26 cellular contexts compared by ENCODE assay signal in genomic region chr17:8029121-8029520, GRCh38. TPM values are rescaled to one million over a fixed set of nuclear protein-coding genes. Genes with fewer than 3 reads are reported as not detected.
DNase-seq lines count a peak whose midpoint lies in the region; ATAC-seq and TF ChIP-seq lines count a peak whose summit lies in the region.
"Had no signal": no experiment of that assay in that cellular context is flagged by ENCODE, and none has a peak within 500 bp of the region (broad histone marks: within the 10 kb centered on the region; RNA-seq: fewer than 3 reads in every experiment).

No MANE protein-coding gene starts in this region.

- no TSS peak for BruUV-seq in PC-3 (replicated peaks; lab: Mats Ljungman, UMichigan)

- H2AFZ ChIP-seq in PC-3 (ENCODE audit: low read length) = 0 out of 2 replicates have a peak overlapping the region, but pooled peaks have one; percentile 7

- intact Hi-C loops in PC-3 (cut with micrococcal nuclease) = no loop called here
- intact Hi-C loops in naive thymus-derived CD4-positive, alpha-beta T cell (cut with micrococcal nuclease) = no loop called here
- intact Hi-C loops in sciatic nerve (cut with DNase I) = no loop called here
- intact Hi-C loops in Right ventricle myocardium inferior (cut with DNase I) = no loop called here

- ATAC-seq in PC-3 = peak; percentile 64
- peak; percentile 34 for ATAC-seq in naive thymus-derived CD4-positive, alpha-beta T cell
- no peak for ATAC-seq in stimulated activated naive CD8-positive, alpha-beta T cell treated with anti-CD3 and anti-CD28 coated beads, Interleukin-15, Interleukin-2, amounts not matched to agents 100 U/mL and 50 U/mL, for 24 hours
- ATAC-seq in sciatic nerve = no peak
- no peak for ATAC-seq in activated naive CD8-positive, alpha-beta T cell treated with anti-CD3 and anti-CD28 coated beads, Interleukin-2, amount 50 U/mL, for 24 hours
- no peak for ATAC-seq in Right ventricle myocardium inferior
- ATAC-seq: activated CD4-positive, CD25-positive, alpha-beta regulatory T cell treated with anti-CD3 and anti-CD28 coated beads, Interleukin-2, amount 50 U/mL, for 24 hours; GM12878 had no signal

- TF ChIP-seq CTCF in PC-3 (conservative IDR thresholded peaks at IDR 0.05; ENCODE audit: low read depth, low read length) = no peak

- no peaks in the 10 kb centered on the region for H3K9me3 ChIP-seq in PC-3 (ENCODE audit: low read length)
- no peaks in the 10 kb centered on the region for H3K9me3 ChIP-seq in naive thymus-derived CD4-positive, alpha-beta T cell (ENCODE audit: control insufficient read depth in 2 of 3, low read length in 3 of 3)
- H3K9me3 ChIP-seq: left ventricle myocardium inferior had no signal

- H3K36me3 ChIP-seq in PC-3 (ENCODE audit: low read depth, low read length) = no peaks in the 10 kb centered on the region
- no peaks in the 10 kb centered on the region for H3K36me3 ChIP-seq in naive thymus-derived CD4-positive, alpha-beta T cell (ENCODE audit: control insufficient read depth in 2 of 3, insufficient read depth in 3 of 3, low read length in 3 of 3)
- H3K36me3 ChIP-seq: left ventricle myocardium inferior, tibial nerve had no signal

- H3K4me2 ChIP-seq in PC-3 (ENCODE audit: low read length) = 0 out of 2 replicates have a peak overlapping the region, but pooled peaks have one; percentile 13

- H3K27ac ChIP-seq in PC-3 (ENCODE audit: low read length) = peak overlapping the region; percentile 40
- peak overlapping the region; percentile 51 for H3K27ac ChIP-seq in epithelial cell of prostate
- no peak overlapping the region for H3K27ac ChIP-seq in naive thymus-derived CD4-positive, alpha-beta T cell (ENCODE audit: low read depth, low read length)
- H3K27ac ChIP-seq: left ventricle myocardium inferior, SK-N-MC, tibial nerve had no signal

- H3K27ac Mint-ChIP-seq in naive thymus-derived CD4-positive, alpha-beta T cell = no peak overlapping the region
- no peak overlapping the region for H3K27ac Mint-ChIP-seq in activated naive CD8-positive, alpha-beta T cell treated with anti-CD3 and anti-CD28 coated beads, Interleukin-2, amount 50 U/mL, for 24 hours
- H3K27ac Mint-ChIP-seq: activated naive CD4-positive, alpha-beta T cell treated with anti-CD3 and anti-CD28 coated beads, Interleukin-2, amount 50 U/mL, for 24 hours; brain; IgD-negative memory B cell had no signal

- H3K27me3 ChIP-seq in PC-3 (ENCODE audit: low read length) = no peaks in the 10 kb centered on the region
- no peaks in the 10 kb centered on the region for H3K27me3 ChIP-seq in naive thymus-derived CD4-positive, alpha-beta T cell (ENCODE audit: control insufficient read depth in 2 of 2, insufficient read depth in 2 of 2, low read length in 2 of 2)

- peaks cover 0 to 2% (median 0%) of the 10 kb centered on the region in 11 donors for H3K9me3 Mint-ChIP-seq in naive thymus-derived CD4-positive, alpha-beta T cell
- no peaks in the 10 kb centered on the region for H3K9me3 Mint-ChIP-seq in activated naive CD8-positive, alpha-beta T cell treated with anti-CD3 and anti-CD28 coated beads, Interleukin-2, amount 50 U/mL, for 24 hours
- H3K9me3 Mint-ChIP-seq: activated naive CD4-positive, alpha-beta T cell treated with anti-CD3 and anti-CD28 coated beads, Interleukin-2, amount 50 U/mL, for 24 hours had no signal

- no peak overlapping the region for H3K4me3 Mint-ChIP-seq in naive thymus-derived CD4-positive, alpha-beta T cell
- no peak overlapping the region for H3K4me3 Mint-ChIP-seq in activated naive CD8-positive, alpha-beta T cell treated with anti-CD3 and anti-CD28 coated beads, Interleukin-2, amount 50 U/mL, for 24 hours
- H3K4me3 Mint-ChIP-seq: activated naive CD4-positive, alpha-beta T cell treated with anti-CD3 and anti-CD28 coated beads, Interleukin-2, amount 50 U/mL, for 24 hours; brain had no signal

- CTCF ChIA-PET in PC-3 (lab: Charles Lee) = no interaction called here
- CTCF ChIA-PET in naive thymus-derived CD4-positive, alpha-beta T cell (lab: Charles Lee) = interaction anchor here (0.6 kb wide), 1 partner anchor 203 kb away, joined by 3 read pairs; no protein-coding TSS in a partner anchor

- no peaks in the 10 kb centered on the region for H3F3A ChIP-seq in PC-3 (ENCODE audit: low read length, unreplicated experiment)

- peaks cover 26% of the 10 kb centered on the region for H3K4me1 ChIP-seq in PC-3 (ENCODE audit: insufficient read depth, low read length)
- no peaks in the 10 kb centered on the region for H3K4me1 ChIP-seq in naive thymus-derived CD4-positive, alpha-beta T cell (ENCODE audit: control insufficient read depth in 2 of 2, insufficient read depth in 2 of 2, low read length in 2 of 2)
- H3K4me1 ChIP-seq: left ventricle myocardium inferior, tibial nerve had no signal

- DNase-seq in EL (peak; percentile 84), PC-3 (peak; percentile 78), epithelial cell of prostate (ENCODE audit: low read depth, low spot score) (peak; percentile 44), sciatic nerve (ENCODE audit: low spot score) (no peak), Right ventricle myocardium inferior (ENCODE audit: missing footprints) (no peak)
- no peak for DNase-seq in naive thymus-derived CD4-positive, alpha-beta T cell
- no peak for DNase-seq in stimulated activated naive CD8-positive, alpha-beta T cell treated with anti-CD3 and anti-CD28 coated beads, Interleukin-15, Interleukin-2, amounts not matched to agents 100 U/mL and 50 U/mL, for 24 hours
- DNase-seq in activated naive CD8-positive, alpha-beta T cell treated with anti-CD3 and anti-CD28 coated beads, Interleukin-2, amount 50 U/mL, for 24 hours = no peak
- DNase-seq: activated T-cell treated with anti-CD3 and anti-CD28 coated beads, Interleukin-2, amount 50 U/mL, for 48 hours; Calu3; cortex of kidney; HCEC 1CT; left ventricle myocardium inferior; NCI-H1694 treated with DMSO at 0.1 percent for 48 hours; NCI-H774; nucleus accumbens; retina; stimulated activated naive CD4-positive, alpha-beta T cell; T-helper 9 cell had no signal

- peaks cover 0 to 9% (median 0%) of the 10 kb centered on the region in 7 donors for H3K4me1 Mint-ChIP-seq in naive thymus-derived CD4-positive, alpha-beta T cell
- H3K4me1 Mint-ChIP-seq in activated naive CD8-positive, alpha-beta T cell treated with anti-CD3 and anti-CD28 coated beads, Interleukin-2, amount 50 U/mL, for 24 hours = no peaks in the 10 kb centered on the region
- H3K4me1 Mint-ChIP-seq: activated naive CD4-positive, alpha-beta T cell treated with anti-CD3 and anti-CD28 coated beads, Interleukin-2, amount 50 U/mL, for 24 hours; brain had no signal

- H3K36me3 Mint-ChIP-seq in naive thymus-derived CD4-positive, alpha-beta T cell = peaks cover 0 to 4% (median 0%) of the 10 kb centered on the region in 5 donors
- H3K36me3 Mint-ChIP-seq in activated naive CD8-positive, alpha-beta T cell treated with anti-CD3 and anti-CD28 coated beads, Interleukin-2, amount 50 U/mL, for 24 hours (ENCODE audit: low read depth) = no peaks in the 10 kb centered on the region
- H3K36me3 Mint-ChIP-seq: activated naive CD4-positive, alpha-beta T cell treated with anti-CD3 and anti-CD28 coated beads, Interleukin-2, amount 50 U/mL, for 24 hours; brain; IgD-negative memory B cell had no signal

- peaks cover 29 to 58% (median 42%) of the 10 kb centered on the region in 5 donors for H3K27me3 Mint-ChIP-seq in naive thymus-derived CD4-positive, alpha-beta T cell
- peaks cover 40% of the 10 kb centered on the region for H3K27me3 Mint-ChIP-seq in activated naive CD8-positive, alpha-beta T cell treated with anti-CD3 and anti-CD28 coated beads, Interleukin-2, amount 50 U/mL, for 24 hours

- no peaks in the 10 kb centered on the region for H3K9me2 ChIP-seq in PC-3 (replicated peaks; ENCODE audit: low read length)

- H3K4me3 ChIP-seq in PC-3 (ENCODE audit: low read length) = no peak overlapping the region
- H3K4me3 ChIP-seq in naive thymus-derived CD4-positive, alpha-beta T cell (ENCODE audit: low read length) = no peak overlapping the region
- H3K4me3 ChIP-seq: GM12878, left ventricle myocardium inferior, SK-N-MC, tibial nerve had no signal

- no peaks in the 10 kb centered on the region for H3K79me2 ChIP-seq in PC-3 (ENCODE audit: low read length)

- no peaks in the 10 kb centered on the region for H4K20me1 ChIP-seq in PC-3 (ENCODE audit: low read length)

- POLR2A ChIA-PET in PC-3 (lab: Charles Lee; ENCODE audit: unreplicated experiment) = no interaction called here
- POLR2A ChIA-PET in naive thymus-derived CD4-positive, alpha-beta T cell (lab: Charles Lee) = no interaction called here

- H3K9ac ChIP-seq in PC-3 (ENCODE audit: low read length) = no peak overlapping the region

RNA-seq across cellular contexts. Expression of gene ALOX15B, which starts 9.7 kb away (rescaled TPM):
- total RNA-seq in PC-3 (2014; rRNA removed) = not detected in 2 replicates
- total RNA-seq in naive thymus-derived CD4-positive, alpha-beta T cell = under 1 TPM in 1 of 5 experiments, not detected in 4; 0.61 TPM
- polyA plus RNA-seq in naive thymus-derived CD4-positive, alpha-beta T cell = not detected
- total RNA-seq in sciatic nerve = not detected
- total RNA-seq in Right ventricle myocardium inferior = 0.16 TPM
- total RNA-seq: Calu3, GM12878, left ventricle myocardium inferior had no signal
- polyA plus RNA-seq: IgD-negative memory B cell had no signal

RNA-seq across cellular contexts. Expression of gene GUCY2D, which starts 26.7 kb away (rescaled TPM):
- total RNA-seq in PC-3 (2014; rRNA removed) = 0.12 TPM in 1 of 2 replicates, not detected in the other
- total RNA-seq in naive thymus-derived CD4-positive, alpha-beta T cell = under 1 TPM in 3 of 5 experiments, not detected in 2; 0.07 to 0.32 (median 0.20) TPM
- under 1 TPM in 1 of 2 donors, not detected in 1; 0.98 TPM for polyA plus RNA-seq in naive thymus-derived CD4-positive, alpha-beta T cell
- not detected for total RNA-seq in sciatic nerve
- 0.35 TPM for total RNA-seq in Right ventricle myocardium inferior
- total RNA-seq: Calu3, GM12878, left ventricle myocardium inferior had no signal
- polyA plus RNA-seq: GM12878 had no signal

RNA-seq across cellular contexts. Expression of gene ALOX12B, which starts 58.4 kb away (rescaled TPM):
- total RNA-seq in PC-3 (2014; rRNA removed) (0.55 and 1.2 TPM in 2 replicates), sciatic nerve (not detected), Right ventricle myocardium inferior (not detected)
- total RNA-seq in naive thymus-derived CD4-positive, alpha-beta T cell = 1 to 10 TPM in 2 of 5 experiments, under 1 TPM in 3; 0.44 to 1.1 (median 0.94) TPM
- 1 to 10 TPM in 1 of 2 donors, under 1 TPM in 1; 0.78 to 1.0 TPM for polyA plus RNA-seq in naive thymus-derived CD4-positive, alpha-beta T cell
- total RNA-seq: Calu3, left ventricle myocardium inferior, tibial nerve had no signal

Comparison
In these comparisons a context has a peak if more than half of its experiments do, and no peak if none do; other contexts are left out.
1. DNase-seq: peak in EL (single experiment), PC-3 (single experiment) and epithelial cell of prostate (single experiment); none in naive thymus-derived CD4-positive, alpha-beta T cell (0 of 9), stimulated activated naive CD8-positive, alpha-beta T cell treated with anti-CD3 and anti-CD28 coated beads, Interleukin-15, Interleukin-2, amounts not matched to agents 100 U/mL and 50 U/mL, for 24 hours (single experiment), sciatic nerve (single experiment), activated naive CD8-positive, alpha-beta T cell treated with anti-CD3 and anti-CD28 coated beads, Interleukin-2, amount 50 U/mL, for 24 hours (single experiment) and Right ventricle myocardium inferior (single experiment).
2. ATAC-seq: peak in PC-3 (single experiment) and naive thymus-derived CD4-positive, alpha-beta T cell (single experiment); none in stimulated activated naive CD8-positive, alpha-beta T cell treated with anti-CD3 and anti-CD28 coated beads, Interleukin-15, Interleukin-2, amounts not matched to agents 100 U/mL and 50 U/mL, for 24 hours (single experiment), sciatic nerve (single experiment), activated naive CD8-positive, alpha-beta T cell treated with anti-CD3 and anti-CD28 coated beads, Interleukin-2, amount 50 U/mL, for 24 hours (single experiment) and Right ventricle myocardium inferior (single experiment).